8 cellular contexts compared by ENCODE assay signal in the genomic region with DNA sequence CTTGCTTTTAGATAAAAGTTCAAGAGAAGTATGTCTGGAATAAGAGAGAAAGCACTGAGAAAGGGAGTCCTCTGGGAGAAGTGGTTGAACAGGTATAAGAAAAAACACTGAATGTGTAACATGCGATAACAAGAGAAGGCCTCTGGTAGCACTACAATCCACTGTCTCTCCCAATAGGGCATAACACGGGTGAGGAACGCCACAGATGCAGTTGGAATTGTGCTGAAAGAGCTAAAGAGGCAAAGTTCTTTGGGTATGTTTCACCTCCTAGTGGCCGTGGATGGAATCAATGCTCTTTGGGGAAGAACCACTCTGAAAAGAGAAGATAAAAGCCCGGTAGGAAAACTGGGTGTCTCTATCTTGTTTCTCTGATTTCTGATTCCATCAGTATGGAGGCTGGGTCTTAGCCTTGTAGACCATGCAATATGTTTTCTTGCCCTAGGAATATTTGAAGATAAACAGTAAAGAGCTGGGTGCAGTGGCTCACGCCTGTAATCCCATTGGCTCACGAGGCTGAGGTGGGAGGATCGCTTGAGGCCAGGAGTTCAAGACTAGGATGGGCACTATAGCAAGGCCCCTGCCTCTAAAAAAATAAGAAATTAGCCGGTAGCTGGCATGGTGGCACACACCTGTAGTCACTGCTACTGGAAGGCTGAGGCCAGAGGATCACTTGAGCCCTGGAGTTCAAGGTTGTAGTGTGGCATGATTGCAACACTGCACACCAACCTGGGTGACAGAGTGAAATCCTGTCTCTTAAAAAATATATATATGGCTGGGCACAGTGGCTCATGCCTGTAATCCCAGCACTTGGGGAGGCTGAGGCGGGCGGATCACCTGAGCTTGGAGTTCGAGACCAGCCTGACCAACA. TPM values are rescaled to one million over a fixed set of nuclear protein-coding genes. Genes with fewer than 3 reads are reported as not detected.
A peak's percentile ranks its signal among the peaks of the same experiment; 100 is the strongest.
DNase-seq lines count a peak whose midpoint lies in the region; ATAC-seq and TF ChIP-seq lines count a peak whose summit lies in the region.

No MANE protein-coding gene starts in this region.

- ATAC-seq in sciatic nerve (peak; percentile 79), HG02678 (IDR thresholded peaks at IDR 0.05; ENCODE audit: unreplicated experiment) (no peak), GM18502 (IDR thresholded peaks at IDR 0.05; ENCODE audit: poor library complexity, unreplicated experiment) (no peak)

- H3K36me3 Mint-ChIP-seq in Caco-2 (ENCODE audit: insufficient read depth, unreplicated experiment): peaks cover 75% of the 10 kb centered on the region

- no peaks in the 10 kb centered on the region for H3K27me3 Mint-ChIP-seq in Caco-2 (ENCODE audit: insufficient read depth, unreplicated experiment)

- H3K27ac ChIP-seq in OCI-LY1 (ENCODE audit: low read depth, low read length, poor library complexity, severe bottlenecking): no peak overlapping the region
- H3K27ac ChIP-seq in angular gyrus (ENCODE audit: low read depth, low read length): peak overlapping the region; percentile 30
- H3K27ac ChIP-seq in hepatocyte: no peak overlapping the region

- no peaks in the 10 kb centered on the region for H3K79me2 ChIP-seq in OCI-LY1 (ENCODE audit: insufficient read depth, low read length)
- no peaks in the 10 kb centered on the region for H3K79me2 ChIP-seq in hepatocyte

- H3K4me1 ChIP-seq in Caco-2 (0 out of 2 replicates have a peak, but pooled peaks cover 4% of the 10 kb centered on the region), OCI-LY1 (ENCODE audit: insufficient read depth, low read length, severe bottlenecking) (no peaks in the 10 kb centered on the region), hepatocyte (ENCODE audit: insufficient read depth) (no peaks in the 10 kb centered on the region)

- H3K4me2 ChIP-seq in OCI-LY1 (ENCODE audit: low read length) (no peak overlapping the region), hepatocyte (no peak overlapping the region)

- no peak overlapping the region for H2AFZ ChIP-seq in OCI-LY1 (ENCODE audit: low read length)
- H2AFZ ChIP-seq in hepatocyte: no peak overlapping the region

- H3F3A ChIP-seq in OCI-LY1 (ENCODE audit: insufficient read depth, low read length): no peaks in the 10 kb centered on the region

- no peak overlapping the region for H3K4me3 ChIP-seq in Caco-2 (ENCODE audit: low read depth, low read length)
- no peak overlapping the region for H3K4me3 ChIP-seq in OCI-LY1 (ENCODE audit: low read depth, low read length, poor library complexity, severe bottlenecking)
- H3K4me3 ChIP-seq in hepatocyte: no peak overlapping the region

- no peaks in the 10 kb centered on the region for H3K27me3 ChIP-seq in Caco-2 (replicated peaks; ENCODE audit: control insufficient read depth, insufficient read depth, low read length)
- no peaks in the 10 kb centered on the region for H3K27me3 ChIP-seq in OCI-LY1 (ENCODE audit: insufficient read depth, low read length)
- H3K27me3 ChIP-seq in hepatocyte: no peaks in the 10 kb centered on the region

- POLR2A ChIA-PET in Caco-2 (lab: Charles Lee): interaction anchor here (0.6 kb wide), 1 partner anchor 340 kb away, joined by 7 read pairs; no protein-coding TSS in a partner anchor

- TF ChIP-seq CTCF in Caco-2 (IDR thresholded peaks at IDR 0.05; ENCODE audit: insufficient read depth in 1 of 2, low read depth in 1 of 2, low read length in 1 of 2, severe bottlenecking in 1 of 2, unreplicated experiment in 1 of 2) (peak; percentile 64 to 67), OCI-LY1 (IDR thresholded peaks at IDR 0.05; ENCODE audit: low read length) (peak; percentile 68), hepatocyte (IDR thresholded peaks at IDR 0.05; ENCODE audit: poor library complexity) (peak; percentile 56)

- no peaks in the 10 kb centered on the region for H3K9me3 ChIP-seq in Caco-2
- H3K9me3 ChIP-seq in OCI-LY1 (ENCODE audit: low read length): no peaks in the 10 kb centered on the region
- H3K9me3 ChIP-seq in hepatocyte (ENCODE audit: low read depth): no peaks in the 10 kb centered on the region

- 68% methylated on average over 12 of the region's 12 CpGs for WGBS in hepatocyte (ENCODE audit: low lambda C conversion rate, missing lambda C conversion rate)

- CTCF ChIA-PET in Caco-2 (lab: Charles Lee): interaction anchor here (0.6 to 1.2 kb wide), 6 partner anchors 9 to 77 kb away, joined by 3 to 7 read pairs (median 4); a partner anchor contains a TSS

- H4K20me1 ChIP-seq in OCI-LY1 (ENCODE audit: insufficient read depth, low read length) (no peaks in the 10 kb centered on the region), hepatocyte (ENCODE audit: insufficient read depth, poor library complexity, severe bottlenecking) (no peaks in the 10 kb centered on the region)

- H3K9me2 ChIP-seq in OCI-LY1 (ENCODE audit: low read depth, low read length): no peaks in the 10 kb centered on the region
- H3K9me2 ChIP-seq in hepatocyte (replicated peaks; ENCODE audit: insufficient read depth): no peaks in the 10 kb centered on the region

- peak; percentile 76 to 80 for DNase-seq in Caco-2
- peak; percentile 52 for DNase-seq in HCEC 1CT
- peak; percentile 84 for DNase-seq in hepatocyte (ENCODE audit: low spot score)
- DNase-seq in sciatic nerve (ENCODE audit: low spot score): peak; percentile 64

- no peaks in the 10 kb centered on the region for H3K9me3 Mint-ChIP-seq in Caco-2 (ENCODE audit: unreplicated experiment)

- intact Hi-C loops in Caco-2 (cut with micrococcal nuclease; ENCODE audit: unreplicated experiment): loop anchor here (5.0 kb wide), 1 partner anchor 42 kb away; a partner anchor contains a TSS
- intact Hi-C loops in sciatic nerve (cut with DNase I): no loop called here

- H3K9ac ChIP-seq in OCI-LY1 (ENCODE audit: low read length): no peak overlapping the region

- H3K36me3 ChIP-seq in Caco-2 (ENCODE audit: control insufficient read depth, insufficient read depth, low read length) (no peaks in the 10 kb centered on the region; the same call in 1 of the 2 replicates), OCI-LY1 (ENCODE audit: insufficient read depth, low read length) (peaks cover 80% of the 10 kb centered on the region), hepatocyte (replicated peaks; ENCODE audit: insufficient read depth, low read depth) (no peaks in the 10 kb centered on the region)

- H3K4me1 Mint-ChIP-seq in Caco-2 (ENCODE audit: low read depth, unreplicated experiment): no peaks in the 10 kb centered on the region

- no TSS peak for BruUV-seq in Caco-2 (replicated peaks; lab: Mats Ljungman, UMichigan)

- no peak overlapping the region for H3K27ac Mint-ChIP-seq in Caco-2 (ENCODE audit: unreplicated experiment)

- no peak overlapping the region for H3K4me3 Mint-ChIP-seq in Caco-2 (ENCODE audit: unreplicated experiment)

RNA-seq across cellular contexts. Expression of a gene that starts 40.4 kb away (rescaled TPM):
- 165 and 185 TPM in 2 replicates for total RNA-seq in Caco-2 (2022)
- total RNA-seq in hepatocyte: 90.6 and 115 TPM in 2 replicates
- 61.5 and 86.9 TPM in 2 replicates for polyA plus RNA-seq in hepatocyte
- 65.6 TPM for total RNA-seq in sciatic nerve

RNA-seq across cellular contexts. Expression of a gene that starts 40.7 kb away (rescaled TPM):
- total RNA-seq in Caco-2 (2022) (61.1 and 63.0 TPM in 2 replicates), hepatocyte (43.2 and 55.9 TPM in 2 replicates), sciatic nerve (133 TPM)
- 27.6 and 35.4 TPM in 2 replicates for polyA plus RNA-seq in hepatocyte
